4 cellular contexts compared by ENCODE assay signal in genomic region chr11:90912631-90913030, GRCh38.
"Had no signal": no experiment of that assay in that cellular context is flagged by ENCODE, and none has a peak within 500 bp of the region (broad histone marks: within the 10 kb centered on the region; RNA-seq: fewer than 3 reads in every experiment).

No MANE protein-coding gene starts in this region.

- H3K36me3 Mint-ChIP-seq: IgD-negative memory B cell had no signal

- H3K4me1 Mint-ChIP-seq: IgD-negative memory B cell had no signal

- H3K4me3 Mint-ChIP-seq: IgD-negative memory B cell had no signal

- DNase-seq: IMR-90 had no signal

- H3K27me3 Mint-ChIP-seq: IgD-negative memory B cell had no signal

- H3K27ac Mint-ChIP-seq: IgD-negative memory B cell had no signal

- H3K4me3 ChIP-seq: K562 had no signal

- H3K27ac ChIP-seq: HL-60 had no signal
